Comparison of ENCODE assay signal across 1 cellular context in the genomic region with DNA sequence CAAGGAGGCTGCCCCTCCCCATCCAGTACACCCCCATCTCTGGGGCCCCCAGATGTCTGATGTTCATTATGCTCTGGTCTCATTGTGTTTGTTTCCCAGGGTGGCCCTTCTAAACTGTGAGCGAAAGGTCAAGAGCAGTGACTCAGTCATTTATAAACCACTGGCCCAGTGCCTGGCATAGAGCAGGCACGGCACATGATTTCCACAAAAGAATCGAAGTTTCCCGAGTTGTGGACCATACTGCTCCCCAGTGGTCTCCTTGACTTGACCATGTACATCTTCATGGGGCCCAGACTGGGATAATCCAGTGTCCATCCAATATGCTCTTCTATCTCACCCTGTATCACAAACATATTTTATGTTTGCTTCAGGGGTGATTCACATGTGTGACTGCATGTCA.
TF ChIP-seq lines count a peak whose summit lies in the region.

No MANE protein-coding gene starts in this region.

TF ChIP-seq in Ishikawa, 13 proteins besides CTCF, POLR2A, EP300 and RAD21 (continued from another document):
- TF ChIP-seq, protein P1, sequence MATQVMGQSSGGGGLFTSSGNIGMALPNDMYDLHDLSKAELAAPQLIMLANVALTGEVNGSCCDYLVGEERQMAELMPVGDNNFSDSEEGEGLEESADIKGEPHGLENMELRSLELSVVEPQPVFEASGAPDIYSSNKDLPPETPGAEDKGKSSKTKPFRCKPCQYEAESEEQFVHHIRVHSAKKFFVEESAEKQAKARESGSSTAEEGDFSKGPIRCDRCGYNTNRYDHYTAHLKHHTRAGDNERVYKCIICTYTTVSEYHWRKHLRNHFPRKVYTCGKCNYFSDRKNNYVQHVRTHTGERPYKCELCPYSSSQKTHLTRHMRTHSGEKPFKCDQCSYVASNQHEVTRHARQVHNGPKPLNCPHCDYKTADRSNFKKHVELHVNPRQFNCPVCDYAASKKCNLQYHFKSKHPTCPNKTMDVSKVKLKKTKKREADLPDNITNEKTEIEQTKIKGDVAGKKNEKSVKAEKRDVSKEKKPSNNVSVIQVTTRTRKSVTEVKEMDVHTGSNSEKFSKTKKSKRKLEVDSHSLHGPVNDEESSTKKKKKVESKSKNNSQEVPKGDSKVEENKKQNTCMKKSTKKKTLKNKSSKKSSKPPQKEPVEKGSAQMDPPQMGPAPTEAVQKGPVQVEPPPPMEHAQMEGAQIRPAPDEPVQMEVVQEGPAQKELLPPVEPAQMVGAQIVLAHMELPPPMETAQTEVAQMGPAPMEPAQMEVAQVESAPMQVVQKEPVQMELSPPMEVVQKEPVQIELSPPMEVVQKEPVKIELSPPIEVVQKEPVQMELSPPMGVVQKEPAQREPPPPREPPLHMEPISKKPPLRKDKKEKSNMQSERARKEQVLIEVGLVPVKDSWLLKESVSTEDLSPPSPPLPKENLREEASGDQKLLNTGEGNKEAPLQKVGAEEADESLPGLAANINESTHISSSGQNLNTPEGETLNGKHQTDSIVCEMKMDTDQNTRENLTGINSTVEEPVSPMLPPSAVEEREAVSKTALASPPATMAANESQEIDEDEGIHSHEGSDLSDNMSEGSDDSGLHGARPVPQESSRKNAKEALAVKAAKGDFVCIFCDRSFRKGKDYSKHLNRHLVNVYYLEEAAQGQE (IDR thresholded peaks at IDR 0.05; ENCODE audit: low read depth): no peak
- no peak for TF ChIP-seq TEAD4 (IDR thresholded peaks at IDR 0.05)
- no peak for TF ChIP-seq FOXM1 (IDR thresholded peaks at IDR 0.05; ENCODE audit: borderline replicate concordance, low read depth)
- TF ChIP-seq, protein P2, sequence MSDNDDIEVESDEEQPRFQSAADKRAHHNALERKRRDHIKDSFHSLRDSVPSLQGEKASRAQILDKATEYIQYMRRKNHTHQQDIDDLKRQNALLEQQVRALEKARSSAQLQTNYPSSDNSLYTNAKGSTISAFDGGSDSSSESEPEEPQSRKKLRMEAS (IDR thresholded peaks at IDR 0.05): no peak
- TF ChIP-seq EGR1 (IDR thresholded peaks at IDR 0.05): no peak
- TF ChIP-seq TAF1 (IDR thresholded peaks at IDR 0.05; ENCODE audit: low read depth): no peak
- no peak for TF ChIP-seq TCF12 (IDR thresholded peaks at IDR 0.05; ENCODE audit: low read depth)
- no peak for TF ChIP-seq ZBTB7A (IDR thresholded peaks at IDR 0.05; ENCODE audit: low read depth)
